Comparison of ENCODE assay signal across 17 cellular contexts in the genomic region with DNA sequence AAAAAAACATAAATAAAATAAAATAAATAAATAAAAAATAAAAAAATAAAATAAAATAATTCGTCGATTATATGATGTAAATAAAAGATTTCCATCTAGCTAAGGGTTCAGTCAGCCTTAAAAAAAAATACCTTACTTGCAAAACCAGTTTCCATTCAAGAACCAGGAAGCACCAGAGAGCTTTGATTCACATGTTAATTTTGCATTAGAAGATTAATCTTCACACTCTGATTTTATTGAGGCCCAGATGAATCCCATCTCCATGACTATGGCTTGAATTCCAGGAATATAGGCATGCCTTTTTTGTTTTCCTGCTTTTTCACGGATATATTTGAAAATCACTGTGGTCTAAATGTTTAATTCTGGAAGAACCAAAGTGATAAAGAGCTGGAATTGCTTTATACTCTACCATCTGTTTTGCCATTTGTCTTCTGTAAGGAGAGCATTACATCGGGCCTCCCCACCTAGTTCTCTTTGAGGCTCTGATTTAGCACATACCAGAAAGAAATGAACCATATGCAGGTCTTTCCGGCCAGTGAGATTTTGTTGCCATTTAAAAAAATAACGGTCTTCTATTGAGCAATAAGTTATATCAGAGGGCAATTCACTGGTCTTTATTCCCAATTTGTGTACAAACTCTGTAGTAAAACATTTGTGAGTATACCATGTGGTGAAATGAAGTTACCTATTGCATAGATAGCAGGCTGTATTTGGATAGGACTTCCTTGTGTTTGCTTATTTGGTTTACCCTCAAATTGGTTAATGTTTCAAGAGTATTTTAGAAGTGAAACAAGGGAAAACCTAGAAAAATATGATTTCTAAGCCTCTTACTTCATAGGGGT.
A peak's percentile ranks its signal among the peaks of the same experiment; 100 is the strongest.
DNase-seq lines count a peak whose midpoint lies in the region; TF ChIP-seq lines count a peak whose summit lies in the region.
"Had no signal": no experiment of that assay in that cellular context is flagged by ENCODE, and none has a peak within 500 bp of the region (broad histone marks: within the 10 kb centered on the region; RNA-seq: fewer than 3 reads in every experiment).

No MANE protein-coding gene starts in this region.

- no peak overlapping the region for H2BK5ac ChIP-seq in H9 (ENCODE audit: insufficient read length, low read length)

- H3K4me1 Mint-ChIP-seq in H9 = peaks cover 16 to 20% of the 10 kb centered on the region in 2 experiments
- peaks cover 13% of the 10 kb centered on the region for H3K4me1 Mint-ChIP-seq in glutamatergic neuron (ENCODE audit: low read depth, unreplicated experiment)
- H3K4me1 Mint-ChIP-seq in osteocyte (ENCODE audit: unreplicated experiment) = peaks cover 2% of the 10 kb centered on the region

- no peak overlapping the region for H3K14ac ChIP-seq in H9 (ENCODE audit: insufficient read depth, low read length)

- no peak overlapping the region for H2AFZ ChIP-seq in H9 (ENCODE audit: low read length)
- H2AFZ ChIP-seq: GM23248 had no signal

- no CpG with 5 or more reads among the region's 6 CpGs for WGBS in H9 (ENCODE audit: extremely low coverage, insufficient read length, low lambda C conversion rate)

- H3K4me2 ChIP-seq in H9 (ENCODE audit: insufficient read depth, insufficient read length, low read length) = no peak overlapping the region

- H4K5ac ChIP-seq in H9 (ENCODE audit: insufficient read length, low read depth, low read length) = no peak overlapping the region

- H3K9me3 Mint-ChIP-seq in H9 (peaks cover 11 to 13% of the 10 kb centered on the region in 2 experiments), glutamatergic neuron (ENCODE audit: unreplicated experiment) (peaks cover 8% of the 10 kb centered on the region), osteocyte (ENCODE audit: unreplicated experiment) (peaks cover 12% of the 10 kb centered on the region)
- H3K9me3 Mint-ChIP-seq: CD8-positive, alpha-beta T cell had no signal

- no peak overlapping the region for H2BK12ac ChIP-seq in H9 (ENCODE audit: insufficient read length, low read depth, low read length)

- no peaks in the 10 kb centered on the region for H3K23me2 ChIP-seq in H9 (ENCODE audit: insufficient read length, low read depth, low read length, poor library complexity, severe bottlenecking)

- H3K56ac ChIP-seq in H9 (ENCODE audit: insufficient read length, low read depth, low read length) = no peak overlapping the region

- H3K9me3 ChIP-seq in H9 (ENCODE audit: control insufficient read depth, low read depth, low read length) = no peaks in the 10 kb centered on the region
- H3K9me3 ChIP-seq: BE2C had no signal

- H3K27me3 ChIP-seq in H9 (ENCODE audit: insufficient read depth, low read length) = no peaks in the 10 kb centered on the region
- H3K27me3 ChIP-seq: BE2C had no signal

- peaks cover 4% of the 10 kb centered on the region; the same call in 1 of the 2 replicates for H3K4me1 ChIP-seq in H9 (ENCODE audit: insufficient read depth, low read length)
- H3K4me1 ChIP-seq: BE2C had no signal

- no peak overlapping the region for H2BK15ac ChIP-seq in H9 (ENCODE audit: low read depth, low read length)

- H4K20me1 ChIP-seq in H9 (ENCODE audit: control insufficient read depth, insufficient read depth, insufficient read length) = no peaks in the 10 kb centered on the region

- H2AK5ac ChIP-seq in H9 (ENCODE audit: insufficient read length, low read length) = no peak overlapping the region

- no peak overlapping the region for H2BK120ac ChIP-seq in H9 (ENCODE audit: low read depth, low read length, poor library complexity, severe bottlenecking)

- no peak overlapping the region for H3K23ac ChIP-seq in H9 (ENCODE audit: insufficient read length, low read depth, low read length)

- H3K4ac ChIP-seq in H9 (ENCODE audit: low read depth, low read length) = no peak overlapping the region

- TF ChIP-seq CTCF in H9 (conservative IDR thresholded peaks at IDR 0.05) = no peak
- TF ChIP-seq CTCF in glutamatergic neuron (IDR thresholded peaks at IDR 0.05; ENCODE audit: partially characterized antibody, unreplicated experiment) = no peak
- TF ChIP-seq CTCF in osteocyte (IDR thresholded peaks at IDR 0.05) = no peak

- no peak overlapping the region for H3K27ac ChIP-seq in H9 (ENCODE audit: insufficient read length, low read depth, low read length)
- H3K27ac ChIP-seq: GM23248 had no signal

- H3K79me1 ChIP-seq in H9 (ENCODE audit: insufficient read depth, low read depth, low read length, poor library complexity, severe bottlenecking) = no peaks in the 10 kb centered on the region

- H3K27me3 Mint-ChIP-seq in H9 (ENCODE audit: low read depth) (no peaks in the 10 kb centered on the region), glutamatergic neuron (ENCODE audit: unreplicated experiment) (peaks cover 1% of the 10 kb centered on the region), osteocyte (ENCODE audit: unreplicated experiment) (no peaks in the 10 kb centered on the region)

- H4K8ac ChIP-seq in H9 (replicated peaks; ENCODE audit: insufficient read length, low read depth, low read length) = no peak overlapping the region

- no peak overlapping the region for H3K18ac ChIP-seq in H9 (ENCODE audit: insufficient read length, low read depth, low read length)

- H4K91ac ChIP-seq in H9 (ENCODE audit: insufficient read length, low read depth, low read length) = no peak overlapping the region

- no peaks in the 10 kb centered on the region for H3K79me2 ChIP-seq in H9 (ENCODE audit: insufficient read depth, low read length)

- H3K27ac Mint-ChIP-seq in H9 (peak overlapping the region; percentile 22 to 78 (median 66); a peak in 5 of 7 replicates), glutamatergic neuron (ENCODE audit: unreplicated experiment) (peak overlapping the region; percentile 28), osteocyte (ENCODE audit: unreplicated experiment) (no peak overlapping the region)
- H3K27ac Mint-ChIP-seq: CD8-positive, alpha-beta T cell; HFFc6 had no signal

- H3K4me3 Mint-ChIP-seq in H9 (no peak overlapping the region), glutamatergic neuron (ENCODE audit: unreplicated experiment) (no peak overlapping the region), osteocyte (ENCODE audit: unreplicated experiment) (no peak overlapping the region)
- H3K4me3 Mint-ChIP-seq: CD8-positive, alpha-beta T cell; HFFc6 had no signal

- H3K36me3 Mint-ChIP-seq in H9 (ENCODE audit: insufficient read depth in 1 of 3, low read depth in 3 of 3) (peaks cover 8 to 20% (median 13%) of the 10 kb centered on the region in 3 experiments), glutamatergic neuron (ENCODE audit: unreplicated experiment) (peaks cover 8% of the 10 kb centered on the region), osteocyte (ENCODE audit: unreplicated experiment) (peaks cover 8% of the 10 kb centered on the region)

- DNase-seq in H9 (no peak), NCI-H524 (lab: John Stamatoyannopoulos, UW) (peak; percentile 4 to 62), glutamatergic neuron (no peak), superior temporal gyrus (ENCODE audit: extremely low spot score) (peak; percentile 33), HPDE6-E6E7 (ENCODE audit: extremely low spot score) (no peak), osteocyte (ENCODE audit: extremely low spot score, unreplicated experiment) (no peak), NCI-H526 (lab: John Stamatoyannopoulos, UW) (no peak)
- DNase-seq: BE2C; CD8-positive, alpha-beta T cell; DMS79; GM23248; HFFc6; NCI-H1436 treated with DMSO at 0.1 percent for 48 hours; NCI-H2107; NCI-H226; NCI-H748 treated with DMSO at 0.1 percent for 48 hours; PC-3 had no signal

- H2BK20ac ChIP-seq in H9 (ENCODE audit: low read depth, low read length, poor library complexity, severe bottlenecking) = no peak overlapping the region

- H3K9ac ChIP-seq in H9 (ENCODE audit: extremely low read depth, insufficient read length, low read length) = no peak overlapping the region
- H3K9ac ChIP-seq: GM23248 had no signal

- no peak overlapping the region for H3T11ph ChIP-seq in H9 (ENCODE audit: low read length)

Comparison
In these comparisons a context has a peak if more than half of its experiments do, and no peak if none do; other contexts are left out.
1. DNase-seq: peak in NCI-H524 (2 of 2) and superior temporal gyrus (single experiment); none in H9 (single experiment), glutamatergic neuron (single experiment), HPDE6-E6E7 (single experiment), osteocyte (single experiment) and NCI-H526 (0 of 2).